Comparison of ENCODE assay signal across 14 cellular contexts in the genomic region with DNA sequence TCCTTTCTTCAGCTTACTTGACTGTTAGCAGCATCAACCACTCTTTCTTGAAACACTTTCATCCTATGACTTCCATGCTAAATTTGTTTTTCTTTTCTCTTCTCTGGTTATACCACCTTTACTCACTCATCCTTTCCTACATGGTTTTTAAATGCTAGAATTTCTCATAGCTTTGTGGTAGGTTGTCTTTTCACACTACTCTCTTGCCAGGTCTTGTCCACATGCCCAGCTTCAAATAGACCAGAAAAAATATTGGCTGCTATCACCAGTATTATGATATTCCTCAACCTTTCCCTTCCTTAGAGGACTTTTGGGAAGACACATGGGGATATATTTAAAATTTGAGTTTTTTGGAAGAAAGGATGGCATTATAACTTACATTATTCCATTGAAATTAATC.
"Had no signal": no experiment of that assay in that cellular context is flagged by ENCODE, and none has a peak within 500 bp of the region (broad histone marks: within the 10 kb centered on the region; RNA-seq: fewer than 3 reads in every experiment).

No MANE protein-coding gene starts in this region.

- H3K36me3 Mint-ChIP-seq: immature natural killer cell; naive thymus-derived CD8-positive, alpha-beta T cell had no signal

- H3K4me3 ChIP-seq: esophagus squamous epithelium, mucosa of descending colon, smooth muscle cell, suprapubic skin, transverse colon had no signal

- H3K9me3 ChIP-seq: esophagus squamous epithelium, mucosa of descending colon, neutrophil, suprapubic skin, transverse colon had no signal

- H3K27me3 Mint-ChIP-seq: effector memory CD8-positive, alpha-beta T cell; naive thymus-derived CD8-positive, alpha-beta T cell had no signal

- DNase-seq: effector memory CD8-positive, alpha-beta T cell; esophagus squamous epithelium; foreskin fibroblast; immature natural killer cell; left cardiac atrium; mucosa of descending colon; naive thymus-derived CD8-positive, alpha-beta T cell; right cardiac atrium; stimulated activated CD4-positive, alpha-beta T cell treated with anti-CD3 and anti-CD28 coated beads, Interleukin-2, amount 100 ng/mL, for 48 hours; stimulated activated naive CD4-positive, alpha-beta T cell treated with Interleukin-2 at 50 U/mL for 16 hours; transverse colon had no signal

- ATAC-seq: effector memory CD8-positive, alpha-beta T cell; mucosa of descending colon; naive thymus-derived CD8-positive, alpha-beta T cell; right cardiac atrium had no signal

- H3K27ac ChIP-seq: esophagus squamous epithelium, neutrophil, suprapubic skin, transverse colon had no signal

- H3K4me1 ChIP-seq: transverse colon had no signal

- H3K4me3 Mint-ChIP-seq: effector memory CD8-positive, alpha-beta T cell; immature natural killer cell; naive thymus-derived CD8-positive, alpha-beta T cell had no signal

- H3K9me3 Mint-ChIP-seq: effector memory CD8-positive, alpha-beta T cell; immature natural killer cell; naive thymus-derived CD8-positive, alpha-beta T cell had no signal

- H3K27me3 ChIP-seq: esophagus squamous epithelium, neutrophil, suprapubic skin, transverse colon had no signal

- H3K4me2 ChIP-seq: smooth muscle cell had no signal

- H3K36me3 ChIP-seq: esophagus squamous epithelium, neutrophil, suprapubic skin, transverse colon had no signal
